21 cellular contexts compared by ENCODE assay signal in the genomic region with DNA sequence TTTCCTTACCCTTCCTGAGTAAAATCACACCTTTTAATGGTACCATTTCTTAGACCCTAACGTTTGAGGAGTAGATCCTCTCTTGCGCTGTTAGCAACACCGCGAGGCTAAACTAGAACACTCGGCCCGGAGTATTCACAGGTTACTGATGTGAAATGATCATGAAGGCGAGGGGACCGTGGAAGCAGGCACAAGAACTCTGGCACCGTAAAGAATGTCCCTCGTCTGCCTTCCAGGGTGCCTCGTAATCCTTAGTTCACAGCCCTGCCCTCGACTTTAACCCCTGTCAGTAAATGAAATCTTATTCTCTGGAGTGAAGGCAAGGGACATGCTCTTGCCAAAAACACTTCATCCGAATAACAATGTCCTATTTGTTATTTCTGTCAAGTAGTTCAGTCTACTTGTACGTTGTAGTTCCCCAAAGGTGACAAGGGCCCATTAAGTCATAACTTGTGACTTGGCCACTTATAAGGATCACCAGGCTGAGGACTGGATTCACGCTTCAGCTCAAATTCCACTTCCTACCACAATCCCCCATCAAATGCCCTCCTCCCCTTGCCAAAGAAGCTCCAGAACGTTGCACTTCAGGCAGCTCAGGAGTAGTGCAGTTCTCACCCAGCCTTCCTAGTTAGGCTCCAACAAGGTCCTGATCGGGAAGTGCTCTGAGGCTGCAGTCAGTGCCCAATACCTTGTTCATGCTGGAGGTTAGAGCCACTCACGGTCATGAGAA. TPM values are rescaled to one million over a fixed set of nuclear protein-coding genes. Genes with fewer than 3 reads are reported as not detected.
A peak's percentile ranks its signal among the peaks of the same experiment; 100 is the strongest.
DNase-seq lines count a peak whose midpoint lies in the region; ATAC-seq, FAIRE-seq and TF ChIP-seq lines count a peak whose summit lies in the region.
"Had no signal": no experiment of that assay in that cellular context is flagged by ENCODE, and none has a peak within 500 bp of the region (broad histone marks: within the 10 kb centered on the region; RNA-seq: fewer than 3 reads in every experiment).

No MANE protein-coding gene starts in this region.

- H3K36me3 ChIP-seq in bronchial epithelial cell (ENCODE audit: control insufficient read depth, insufficient read depth, low read length) (peaks cover 10% of the 10 kb centered on the region), SK-N-SH (replicated peaks in 1 of 2; ENCODE audit: control insufficient read depth in 1 of 2, insufficient read depth in 2 of 2, low read length in 1 of 2) (peaks cover 17 to 36% of the 10 kb centered on the region in 2 experiments)

- H3K4me1 Mint-ChIP-seq in activated naive CD4-positive, alpha-beta T cell treated with anti-CD3 and anti-CD28 coated beads, Interleukin-2, amount 50 U/mL, for 24 hours, result peaks cover 9% of the 10 kb centered on the region

- H3F3A ChIP-seq in SK-N-SH (replicated peaks; ENCODE audit: insufficient read depth), result no peaks in the 10 kb centered on the region

- TF ChIP-seq EP300 in SK-N-SH (IDR thresholded peaks at IDR 0.05; ENCODE audit: borderline replicate concordance in 1 of 2, low read depth in 1 of 2, low read length in 1 of 2), result no peak

- FAIRE-seq in bronchial epithelial cell (lab: Jason Lieb, UNC), result peak; percentile 80

- DNase-seq in activated naive CD4-positive, alpha-beta T cell treated with Interleukin-2 at 50 U/mL for 16 hours, result no peak
- DNase-seq in OCI-M1 (lab: John Stamatoyannopoulos, UW) (peak; percentile 8), bronchial epithelial cell (ENCODE audit: low read depth) (no peak), retinal pigment epithelial cell (ENCODE audit: low read depth) (peak; percentile 39), SK-N-SH (no peak), GM10266 (ENCODE audit: extremely low spot score) (no peak)
- DNase-seq: activated CD4-positive, alpha-beta T cell treated with anti-CD3 and anti-CD28 coated beads, Interleukin-2, amount 50 U/mL, for 4 hours; activated T-cell treated with anti-CD3 and anti-CD28 coated beads, Interleukin-2, amount 50 U/mL, for 72 hours; amygdala; NCI-H1105; NCI-H69; SIG-M5; testis; WERI-Rb-1 had no signal

- H3K27ac ChIP-seq in SK-N-SH (ENCODE audit: low read depth in 2 of 2, low read length in 1 of 2), result no peak overlapping the region
- H3K27ac ChIP-seq: esophagus muscularis mucosa, gastroesophageal sphincter, testis, WERI-Rb-1 had no signal

- peak overlapping the region; percentile 36 for H3K27ac Mint-ChIP-seq in activated naive CD4-positive, alpha-beta T cell treated with anti-CD3 and anti-CD28 coated beads, Interleukin-2, amount 50 U/mL, for 24 hours
- H3K27ac Mint-ChIP-seq: activated T-cell treated with anti-CD3 and anti-CD28 coated beads, Interleukin-2, amount 50 U/mL, for 72 hours; natural killer cell treated with Interleukin-12 subunit alpha and Interleukin-12 subunit beta and Interleukin-15 and Interleukin-18, amount 100 ng/mL, for 72 hours; T-helper 1 cell treated with Interleukin-12 subunit alpha and Interleukin-12 subunit beta and Interleukin-4 antibody, amounts not matched to agents 30 μg/mL and 1 μg/mL, for 36 hours had no signal

- H2AFZ ChIP-seq in SK-N-SH (ENCODE audit: low read depth), result no peak overlapping the region

- POLR2A ChIA-PET in SK-N-SH (lab: Yijun Ruan, JAX), result no interaction called here

- no peaks in the 10 kb centered on the region for H3K9me2 ChIP-seq in SK-N-SH

- TF ChIP-seq CTCF in bronchial epithelial cell (IDR thresholded peaks at IDR 0.05; ENCODE audit: insufficient read depth, low read length, severe bottlenecking), result no peak
- no peak for TF ChIP-seq CTCF in retinal pigment epithelial cell (conservative IDR thresholded peaks at IDR 0.05; ENCODE audit: low read depth, low read length)
- TF ChIP-seq CTCF in SK-N-SH (IDR thresholded peaks at IDR 0.05), result no peak
- TF ChIP-seq CTCF in GM10266 (IDR thresholded peaks at IDR 0.05; ENCODE audit: control insufficient read depth, insufficient read depth, low read depth, missing control alignments), result no peak

- WGBS in SK-N-SH (ENCODE audit: low lambda C conversion rate), result 91% methylated on average over 16 of the region's 18 CpGs

- H3K27me3 ChIP-seq in bronchial epithelial cell (ENCODE audit: control insufficient read depth, insufficient read depth, low read length) (no peaks in the 10 kb centered on the region), SK-N-SH (ENCODE audit: insufficient read depth) (no peaks in the 10 kb centered on the region)
- H3K27me3 ChIP-seq: testis had no signal

- no peaks in the 10 kb centered on the region for H3K9me3 ChIP-seq in SK-N-SH
- H3K9me3 ChIP-seq: esophagus muscularis mucosa, gastroesophageal sphincter, testis had no signal

- TF ChIP-seq RAD21 in SK-N-SH (IDR thresholded peaks at IDR 0.05; ENCODE audit: low read length), result no peak

- H3K9me3 Mint-ChIP-seq in activated naive CD4-positive, alpha-beta T cell treated with anti-CD3 and anti-CD28 coated beads, Interleukin-2, amount 50 U/mL, for 24 hours, result no peaks in the 10 kb centered on the region
- H3K9me3 Mint-ChIP-seq: activated T-cell treated with anti-CD3 and anti-CD28 coated beads, Interleukin-2, amount 50 U/mL, for 72 hours; CD14-positive monocyte; natural killer cell treated with Interleukin-12 subunit alpha and Interleukin-12 subunit beta and Interleukin-15 and Interleukin-18, amount 100 ng/mL, for 72 hours; T-helper 1 cell treated with Interleukin-12 subunit alpha and Interleukin-12 subunit beta and Interleukin-4 antibody, amounts not matched to agents 30 μg/mL and 1 μg/mL, for 36 hours had no signal

- no peaks in the 10 kb centered on the region; a peak in 1 of 4 replicates for H3K4me1 ChIP-seq in SK-N-SH (ENCODE audit: control insufficient read depth in 1 of 2, insufficient read depth in 2 of 2, low read depth in 1 of 2, low read length in 1 of 2)
- H3K4me1 ChIP-seq: testis had no signal

- CTCF ChIA-PET in SK-N-SH (lab: Yijun Ruan, JAX), result interaction anchor here (2.9 to 8.5 kb wide), 4 partner anchors 9 to 232 kb away, joined by 11 to 171 read pairs (median 42); no protein-coding TSS in a partner anchor

- no peak overlapping the region for H3K9ac ChIP-seq in SK-N-SH

- H3K4me3 ChIP-seq in bronchial epithelial cell (ENCODE audit: low read depth, low read length) (no peak overlapping the region), retinal pigment epithelial cell (ENCODE audit: low read length) (no peak overlapping the region), SK-N-SH (ENCODE audit: low read depth in 2 of 2, low read length in 1 of 2) (no peak overlapping the region)
- H3K4me3 ChIP-seq: esophagus muscularis mucosa, gastroesophageal sphincter, testis had no signal

- no peaks in the 10 kb centered on the region for H4K20me1 ChIP-seq in SK-N-SH (ENCODE audit: insufficient read depth)

- no peak for ATAC-seq in GM19455 (IDR thresholded peaks at IDR 0.05; ENCODE audit: unreplicated experiment)
- ATAC-seq: activated T-cell treated with anti-CD3 and anti-CD28 coated beads, Interleukin-2, amount 50 U/mL, for 72 hours; gastroesophageal sphincter had no signal

- H3K27me3 Mint-ChIP-seq in activated naive CD4-positive, alpha-beta T cell treated with anti-CD3 and anti-CD28 coated beads, Interleukin-2, amount 50 U/mL, for 24 hours, result peaks cover 5% of the 10 kb centered on the region

- no peaks in the 10 kb centered on the region for H3K79me2 ChIP-seq in SK-N-SH (ENCODE audit: insufficient read depth)

- H3K36me3 Mint-ChIP-seq in activated naive CD4-positive, alpha-beta T cell treated with anti-CD3 and anti-CD28 coated beads, Interleukin-2, amount 50 U/mL, for 24 hours, result peaks cover 4% of the 10 kb centered on the region

- no peak overlapping the region for H3K4me2 ChIP-seq in SK-N-SH

- H3K4me3 Mint-ChIP-seq in activated naive CD4-positive, alpha-beta T cell treated with anti-CD3 and anti-CD28 coated beads, Interleukin-2, amount 50 U/mL, for 24 hours, result no peak overlapping the region
- H3K4me3 Mint-ChIP-seq: activated T-cell treated with anti-CD3 and anti-CD28 coated beads, Interleukin-2, amount 50 U/mL, for 72 hours; CD14-positive monocyte; natural killer cell treated with Interleukin-12 subunit alpha and Interleukin-12 subunit beta and Interleukin-15 and Interleukin-18, amount 100 ng/mL, for 72 hours; T-helper 1 cell treated with Interleukin-12 subunit alpha and Interleukin-12 subunit beta and Interleukin-4 antibody, amounts not matched to agents 30 μg/mL and 1 μg/mL, for 36 hours had no signal

TF ChIP-seq in SK-N-SH, 30 proteins besides CTCF, POLR2A, EP300 and RAD21 (continues in another document):
- TF ChIP-seq SMC3 (IDR thresholded peaks at IDR 0.05; ENCODE audit: low read depth, low read length) (no peak), NRF1 (IDR thresholded peaks at IDR 0.05; ENCODE audit: low read depth, low read length) (no peak), TAF1 (IDR thresholded peaks at IDR 0.05; ENCODE audit: borderline replicate concordance, low read depth, low read length) (no peak), SIN3A (IDR thresholded peaks at IDR 0.05; ENCODE audit: borderline replicate concordance, low read depth, low read length) (no peak), GABPA (IDR thresholded peaks at IDR 0.05; ENCODE audit: low read depth) (no peak), MXI1 (IDR thresholded peaks at IDR 0.05; ENCODE audit: low read depth, low read length) (no peak), FOXM1 (IDR thresholded peaks at IDR 0.05; ENCODE audit: low read depth) (no peak), ELF1 (IDR thresholded peaks at IDR 0.05) (no peak), RFX5 (IDR thresholded peaks at IDR 0.05; ENCODE audit: low read length) (no peak), MEF2A (IDR thresholded peaks at IDR 0.05; ENCODE audit: borderline replicate concordance, low read depth) (no peak), TEAD4 (IDR thresholded peaks at IDR 0.05; ENCODE audit: borderline replicate concordance, insufficient read depth) (no peak)
- TF ChIP-seq, protein P1, sequence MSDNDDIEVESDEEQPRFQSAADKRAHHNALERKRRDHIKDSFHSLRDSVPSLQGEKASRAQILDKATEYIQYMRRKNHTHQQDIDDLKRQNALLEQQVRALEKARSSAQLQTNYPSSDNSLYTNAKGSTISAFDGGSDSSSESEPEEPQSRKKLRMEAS (IDR thresholded peaks at IDR 0.05; ENCODE audit: low read depth), result no peak

RNA-seq across cellular contexts. Expression of a gene that starts 43.3 kb away (rescaled TPM):
- total RNA-seq in bronchial epithelial cell, result 14.8 and 20.3 TPM in 2 replicates
- polyA plus RNA-seq in SK-N-SH (2012; rRNA removed), result 288 and 290 TPM in 2 replicates
- polyA plus RNA-seq in SK-N-SH (2012; cell fraction: cytosol; rRNA removed), result 120 and 202 TPM in 2 replicates
- 97.8 and 154 TPM in 2 replicates for polyA plus RNA-seq in SK-N-SH (2012; cell fraction: nucleus; rRNA removed)

Comparison
In these comparisons a context has a peak if more than half of its experiments do, and no peak if none do; other contexts are left out.
1. DNase-seq: peak in OCI-M1 (single experiment) and retinal pigment epithelial cell (single experiment); none in activated naive CD4-positive, alpha-beta T cell treated with Interleukin-2 at 50 U/mL for 16 hours (single experiment), bronchial epithelial cell (single experiment), SK-N-SH (single experiment) and GM10266 (single experiment).